14 cellular contexts compared by ENCODE assay signal in the genomic region with DNA sequence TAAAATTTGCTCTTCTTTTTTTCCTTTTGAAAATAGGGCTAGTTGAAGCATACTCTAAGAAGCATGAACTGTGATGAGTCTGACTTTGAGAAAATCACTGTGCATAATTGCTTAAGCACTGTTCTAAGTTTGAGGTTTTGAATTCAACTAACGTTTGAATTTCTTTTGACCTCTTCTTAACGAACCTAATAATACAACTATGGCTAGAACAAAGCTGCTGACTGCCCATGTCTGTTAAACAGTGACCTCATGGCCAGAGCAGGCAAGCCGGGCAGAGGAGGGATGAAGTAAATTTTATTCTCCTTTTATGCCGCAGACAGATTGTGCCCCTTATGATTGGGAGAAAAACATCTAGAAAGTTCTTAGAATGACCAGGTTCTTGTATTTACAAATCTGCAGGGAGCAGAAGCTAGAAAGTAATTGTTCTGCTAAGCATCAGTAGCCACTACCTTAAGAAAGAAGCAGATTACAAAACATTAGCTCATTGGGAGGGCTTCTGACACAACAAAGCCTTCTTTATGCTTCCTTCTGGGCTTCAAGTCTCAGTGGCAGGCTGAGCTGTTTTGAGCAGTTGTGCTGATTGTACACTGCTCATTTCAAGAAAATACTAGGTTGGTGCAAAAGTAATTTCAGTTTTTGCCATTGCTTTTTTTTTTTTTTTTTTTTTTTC.
DNase-seq lines count a peak whose midpoint lies in the region; ATAC-seq and TF ChIP-seq lines count a peak whose summit lies in the region.
"Had no signal": no experiment of that assay in that cellular context is flagged by ENCODE, and none has a peak within 500 bp of the region (broad histone marks: within the 10 kb centered on the region; RNA-seq: fewer than 3 reads in every experiment).

No MANE protein-coding gene starts in this region.

- H3K9me3 Mint-ChIP-seq in type B pancreatic cell: no peaks in the 10 kb centered on the region
- H3K9me3 Mint-ChIP-seq: activated CD4-positive, alpha-beta T cell treated with anti-CD3 and anti-CD28 coated beads, Interleukin-2, amount 10 ng/mL, durations not matched to agents 24 days and 14 days had no signal

- H3K4me3 Mint-ChIP-seq in type B pancreatic cell: no peak overlapping the region
- H3K4me3 Mint-ChIP-seq: activated CD4-positive, alpha-beta T cell treated with anti-CD3 and anti-CD28 coated beads, Interleukin-2, amount 10 ng/mL, durations not matched to agents 24 days and 14 days had no signal

- intact Hi-C loops in Right ventricle myocardium superior (cut with DNase I) (loop anchor here (10.0 kb wide), 2 partner anchors 344 to 604 kb away; no protein-coding TSS in a partner anchor), body of pancreas (cut with DNase I) (loop anchor here (10.0 kb wide), 1 partner anchor 344 kb away; no protein-coding TSS in a partner anchor)

- WGBS in body of pancreas, 2 donors: 53 to 66% methylated on average over 4 of the region's 4 CpGs

- TF ChIP-seq POLR2A in body of pancreas (IDR thresholded peaks at IDR 0.05): no peak

- H3K9me3 ChIP-seq in right atrium auricular region: no peaks in the 10 kb centered on the region
- no peaks in the 10 kb centered on the region for H3K9me3 ChIP-seq in body of pancreas
- H3K9me3 ChIP-seq: colonic mucosa had no signal

- H3K27ac ChIP-seq in right atrium auricular region (peak overlapping the region in 1 of 2 donors; percentile 35), coronary artery (peak overlapping the region; percentile 47 to 66), layer of hippocampus (ENCODE audit: low read depth, low read length) (peak overlapping the region; percentile 82), body of pancreas (no peak overlapping the region)
- H3K27ac ChIP-seq: colonic mucosa had no signal

- DNase-seq in Right ventricle myocardium superior (no peak), right atrium auricular region (ENCODE audit: low spot score) (no peak), coronary artery (ENCODE audit: low spot score) (no peak), type B pancreatic cell (ENCODE audit: extremely low spot score, unreplicated experiment) (no peak), body of pancreas (no peak), NCI-H2081 treated with DMSO at 0.1 percent for 48 hours (lab: John Stamatoyannopoulos, UW) (no peak)
- DNase-seq: activated CD4-positive, alpha-beta T cell treated with anti-CD3 and anti-CD28 coated beads, Interleukin-2, amount 10 ng/mL, durations not matched to agents 24 days and 14 days; activated effector memory CD4-positive, alpha-beta T cell treated with Interleukin-2 at 50 U/mL for 16 hours; colonic mucosa; NCI-H1417; NCI-H748 treated with DMSO at 0.1 percent for 48 hours; SW 1271 had no signal

- no peaks in the 10 kb centered on the region for H3K27me3 Mint-ChIP-seq in type B pancreatic cell

- peaks cover 13% of the 10 kb centered on the region for H3K4me1 Mint-ChIP-seq in type B pancreatic cell (ENCODE audit: unreplicated experiment)
- H3K4me1 Mint-ChIP-seq: activated CD4-positive, alpha-beta T cell treated with anti-CD3 and anti-CD28 coated beads, Interleukin-2, amount 10 ng/mL, durations not matched to agents 24 days and 14 days had no signal

- TF ChIP-seq CTCF in right atrium auricular region (IDR thresholded peaks at IDR 0.05): no peak
- no peak for TF ChIP-seq CTCF in coronary artery (IDR thresholded peaks at IDR 0.05)
- TF ChIP-seq CTCF in type B pancreatic cell (conservative IDR thresholded peaks at IDR 0.05): no peak
- TF ChIP-seq CTCF in body of pancreas (IDR thresholded peaks at IDR 0.05): no peak

- ATAC-seq in Right ventricle myocardium superior (ENCODE audit: poor library complexity) (peak; percentile 68), body of pancreas (no peak), HG03442 (IDR thresholded peaks at IDR 0.05; ENCODE audit: unreplicated experiment) (no peak)

- H3K4me3 ChIP-seq in right atrium auricular region (no peak overlapping the region), coronary artery (no peak overlapping the region), body of pancreas (no peak overlapping the region)
- H3K4me3 ChIP-seq: colonic mucosa had no signal

- H3K27me3 ChIP-seq in right atrium auricular region (no peaks in the 10 kb centered on the region), layer of hippocampus (ENCODE audit: control insufficient read depth, insufficient read depth, low read length) (no peaks in the 10 kb centered on the region), body of pancreas (no peaks in the 10 kb centered on the region)
- H3K27me3 ChIP-seq: colonic mucosa had no signal

- peak overlapping the region; percentile 58 for H3K27ac Mint-ChIP-seq in type B pancreatic cell

- H3K4me1 ChIP-seq in right atrium auricular region: no peaks in the 10 kb centered on the region
- no peaks in the 10 kb centered on the region for H3K4me1 ChIP-seq in body of pancreas
- H3K4me1 ChIP-seq: colonic mucosa had no signal

- H3K36me3 ChIP-seq in right atrium auricular region: peaks cover 3% of the 10 kb centered on the region
- no peaks in the 10 kb centered on the region for H3K36me3 ChIP-seq in body of pancreas (replicated peaks in 1 of 2; ENCODE audit: insufficient read depth in 1 of 2, low read depth in 2 of 2)
- H3K36me3 ChIP-seq: colonic mucosa had no signal

- peaks cover 3% of the 10 kb centered on the region for H3K36me3 Mint-ChIP-seq in type B pancreatic cell

Comparison
In these comparisons a context has a peak if more than half of its experiments do, and no peak if none do; other contexts are left out.
1. H3K27ac ChIP-seq: peak in coronary artery (2 of 2) and layer of hippocampus (single experiment); none in body of pancreas (0 of 4).